Comparison of ENCODE assay signal across 8 cellular contexts in the genomic region with DNA sequence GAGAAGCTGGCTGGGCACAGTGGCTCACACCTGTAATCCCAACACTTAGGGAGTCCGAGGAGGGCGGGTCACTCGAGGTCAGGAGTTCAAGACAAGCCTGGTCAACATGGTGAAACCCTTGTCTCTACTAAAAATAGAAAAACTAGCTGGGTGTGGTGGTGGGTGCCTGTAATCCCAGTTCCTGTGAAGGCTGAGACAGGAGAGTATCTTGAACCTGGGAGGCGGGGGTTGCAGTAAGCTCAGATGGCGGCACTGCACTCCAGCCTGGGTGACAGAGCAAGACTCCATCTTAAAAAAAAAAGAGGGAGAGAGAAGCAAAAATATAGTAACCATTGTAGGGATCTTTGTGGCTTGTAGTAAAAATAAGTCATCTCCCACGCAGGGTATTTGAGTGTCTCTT.
DNase-seq lines count a peak whose midpoint lies in the region; ATAC-seq, FAIRE-seq and TF ChIP-seq lines count a peak whose summit lies in the region.
"Not testable (repeated sequence)": the region's sequence is repeated elsewhere in the genome, so short reads cannot be mapped to it uniquely, and the experiment has no call there.

No MANE protein-coding gene starts in this region.

- peak overlapping the region; percentile 62 for H3K4me3 Mint-ChIP-seq in activated CD4-positive, alpha-beta T cell treated with anti-CD3 and anti-CD28 coated beads, Interleukin-2, amount 10 ng/mL, durations not matched to agents 7 days and 5 days
- peak overlapping the region; percentile 30 for H3K4me3 Mint-ChIP-seq in activated naive CD8-positive, alpha-beta T cell treated with anti-CD3 and anti-CD28 coated beads for 36 hours
- peak overlapping the region in 7 of 10 donors; percentile 36 to 81 (median 57) for H3K4me3 Mint-ChIP-seq in naive thymus-derived CD4-positive, alpha-beta T cell

- H3K9ac ChIP-seq in endothelial cell of umbilical vein (replicated peaks; ENCODE audit: extremely low read depth, insufficient read depth, low read length): not testable (repeated sequence)

- intact Hi-C loops in endothelial cell of umbilical vein (cut with micrococcal nuclease): loop anchor here (2.0 to 5.0 kb wide), 3 partner anchors 99 to 242 kb away; a partner anchor contains a TSS
- intact Hi-C loops in naive thymus-derived CD4-positive, alpha-beta T cell (cut with micrococcal nuclease): loop anchor here (2.0 to 10.0 kb wide), 8 partner anchors 66 to 1046 kb away; a partner anchor contains a TSS
- intact Hi-C loops in upper lobe of right lung (cut with DNase I): not testable (repeated sequence)

- CTCF ChIA-PET in activated CD4-positive, alpha-beta T cell treated with anti-CD3 and anti-CD28 coated beads, Interleukin-2, amount 10 ng/mL, durations not matched to agents 7 days and 5 days (lab: Charles Lee): interaction anchor here (0.7 kb wide), 1 partner anchor 9 kb away, joined by 3 read pairs; no protein-coding TSS in a partner anchor
- CTCF ChIA-PET in endothelial cell of umbilical vein (lab: Charles Lee): interaction anchor here (0.8 to 3.1 kb wide), 3 partner anchors 9 to 162 kb away, joined by 4 to 28 read pairs (median 21); no protein-coding TSS in a partner anchor
- CTCF ChIA-PET in naive thymus-derived CD4-positive, alpha-beta T cell (lab: Charles Lee): not testable (repeated sequence)

- H4K20me1 ChIP-seq in endothelial cell of umbilical vein (replicated peaks; ENCODE audit: control insufficient read depth, extremely low read depth, insufficient read depth, low read length): not testable (repeated sequence)

- not testable (repeated sequence) for H3K79me2 ChIP-seq in endothelial cell of umbilical vein (ENCODE audit: control insufficient read depth, insufficient read depth, low read length)

- POLR2A ChIA-PET in activated CD4-positive, alpha-beta T cell treated with anti-CD3 and anti-CD28 coated beads, Interleukin-2, amount 10 ng/mL, durations not matched to agents 7 days and 5 days (lab: Charles Lee); endothelial cell of umbilical vein (lab: Charles Lee); naive thymus-derived CD4-positive, alpha-beta T cell (lab: Charles Lee): not testable (repeated sequence)

- H3K27me3 ChIP-seq in MG63; endothelial cell of umbilical vein (ENCODE audit: control insufficient read depth in 2 of 2, insufficient read depth in 2 of 2, low read length in 2 of 2); naive thymus-derived CD4-positive, alpha-beta T cell (ENCODE audit: control insufficient read depth in 2 of 2, insufficient read depth in 2 of 2, low read length in 2 of 2); upper lobe of right lung: not testable (repeated sequence)

- not testable (repeated sequence) for H3K9me3 ChIP-seq in MG63; endothelial cell of umbilical vein (replicated peaks; ENCODE audit: control insufficient read depth, insufficient read depth, low read length); naive thymus-derived CD4-positive, alpha-beta T cell (ENCODE audit: control insufficient read depth in 2 of 3, low read length in 3 of 3); upper lobe of right lung

- DNase-seq in Daoy (ENCODE audit: low read depth): peak; percentile 33
- not testable (repeated sequence) for DNase-seq in MG63; activated CD4-positive, alpha-beta T cell treated with anti-CD3 and anti-CD28 coated beads, Interleukin-2, amount 10 ng/mL, durations not matched to agents 7 days and 5 days; activated naive CD8-positive, alpha-beta T cell treated with anti-CD3 and anti-CD28 coated beads for 36 hours; endothelial cell of umbilical vein (ENCODE audit: low read depth, low spot score); naive thymus-derived CD4-positive, alpha-beta T cell; upper lobe of right lung
- peak; percentile 24 for DNase-seq in RPMI7951 (ENCODE audit: low read depth)

- not testable (repeated sequence) for H3K27ac ChIP-seq in endothelial cell of umbilical vein (ENCODE audit: insufficient read depth, low read depth, low read length); naive thymus-derived CD4-positive, alpha-beta T cell (ENCODE audit: low read depth, low read length); upper lobe of right lung

- TF ChIP-seq CTCF in endothelial cell of umbilical vein (IDR thresholded peaks at IDR 0.05; ENCODE audit: extremely low read depth in 1 of 2, insufficient read depth in 1 of 2, low read depth in 1 of 2, low read length in 2 of 2); upper lobe of right lung (IDR thresholded peaks at IDR 0.05): not testable (repeated sequence)

- ATAC-seq in naive thymus-derived CD4-positive, alpha-beta T cell: not testable (repeated sequence)
- peak; percentile 24 for ATAC-seq in upper lobe of right lung

- not testable (repeated sequence) for TF ChIP-seq POLR2A in endothelial cell of umbilical vein (IDR thresholded peaks at IDR 0.05; ENCODE audit: low read depth, low read length)

- H3K4me2 ChIP-seq in endothelial cell of umbilical vein (ENCODE audit: insufficient read depth, low read length): peak overlapping the region; percentile 39

- H2AFZ ChIP-seq in endothelial cell of umbilical vein (ENCODE audit: low read depth, low read length): peak overlapping the region; percentile 45

- H3K4me3 ChIP-seq in MG63 (peak overlapping the region; percentile 2; the same call in 1 of the 2 replicates), upper lobe of right lung (peak overlapping the region; percentile 11)
- H3K4me3 ChIP-seq in endothelial cell of umbilical vein (replicated peaks in 1 of 3; ENCODE audit: insufficient read depth in 1 of 3, low read depth in 1 of 3, low read length in 3 of 3); naive thymus-derived CD4-positive, alpha-beta T cell (ENCODE audit: low read length): not testable (repeated sequence)

- peaks cover 27% of the 10 kb centered on the region for H3K4me1 Mint-ChIP-seq in activated CD4-positive, alpha-beta T cell treated with anti-CD3 and anti-CD28 coated beads, Interleukin-2, amount 10 ng/mL, durations not matched to agents 7 days and 5 days
- peaks cover 16% of the 10 kb centered on the region for H3K4me1 Mint-ChIP-seq in activated naive CD8-positive, alpha-beta T cell treated with anti-CD3 and anti-CD28 coated beads for 36 hours
- H3K4me1 Mint-ChIP-seq in naive thymus-derived CD4-positive, alpha-beta T cell: peaks cover 1 to 36% (median 11%) of the 10 kb centered on the region in 7 donors

- H3K36me3 Mint-ChIP-seq in activated CD4-positive, alpha-beta T cell treated with anti-CD3 and anti-CD28 coated beads, Interleukin-2, amount 10 ng/mL, durations not matched to agents 7 days and 5 days (ENCODE audit: low read depth); activated naive CD8-positive, alpha-beta T cell treated with anti-CD3 and anti-CD28 coated beads for 36 hours; naive thymus-derived CD4-positive, alpha-beta T cell: not testable (repeated sequence)

- H3K9me1 ChIP-seq in endothelial cell of umbilical vein (replicated peaks; ENCODE audit: control insufficient read depth, extremely low read depth, insufficient read depth, low read length): not testable (repeated sequence)

- H3K36me3 ChIP-seq in MG63; endothelial cell of umbilical vein (ENCODE audit: control insufficient read depth in 2 of 2, extremely low read depth in 1 of 2, insufficient read depth in 2 of 2, low read length in 2 of 2); naive thymus-derived CD4-positive, alpha-beta T cell (ENCODE audit: control insufficient read depth in 2 of 3, insufficient read depth in 3 of 3, low read length in 3 of 3); upper lobe of right lung: not testable (repeated sequence)

- BruUV-seq in endothelial cell of umbilical vein (replicated peaks; lab: Mats Ljungman, UMichigan): not testable (repeated sequence)

- not testable (repeated sequence) for H3K9me3 Mint-ChIP-seq in activated CD4-positive, alpha-beta T cell treated with anti-CD3 and anti-CD28 coated beads, Interleukin-2, amount 10 ng/mL, durations not matched to agents 7 days and 5 days; activated naive CD8-positive, alpha-beta T cell treated with anti-CD3 and anti-CD28 coated beads for 36 hours; naive thymus-derived CD4-positive, alpha-beta T cell

- H3K27me3 Mint-ChIP-seq in activated CD4-positive, alpha-beta T cell treated with anti-CD3 and anti-CD28 coated beads, Interleukin-2, amount 10 ng/mL, durations not matched to agents 7 days and 5 days; activated naive CD8-positive, alpha-beta T cell treated with anti-CD3 and anti-CD28 coated beads for 36 hours; naive thymus-derived CD4-positive, alpha-beta T cell: not testable (repeated sequence)

- not testable (repeated sequence) for FAIRE-seq in endothelial cell of umbilical vein (lab: Jason Lieb, UNC)

- not testable (repeated sequence) for H3K4me1 ChIP-seq in endothelial cell of umbilical vein (ENCODE audit: control insufficient read depth, extremely low read depth, insufficient read depth, low read length); naive thymus-derived CD4-positive, alpha-beta T cell (ENCODE audit: control insufficient read depth in 2 of 2, insufficient read depth in 2 of 2, low read length in 2 of 2); upper lobe of right lung

- dilution Hi-C loops in endothelial cell of umbilical vein (cut with MboI; ENCODE audit: extremely low pct_ligation_motif_present, low sequenced_read_pairs): not testable (repeated sequence)

- H3K27ac Mint-ChIP-seq in activated CD4-positive, alpha-beta T cell treated with anti-CD3 and anti-CD28 coated beads, Interleukin-2, amount 10 ng/mL, durations not matched to agents 7 days and 5 days: peak overlapping the region; percentile 91
- peak overlapping the region; percentile 26 for H3K27ac Mint-ChIP-seq in activated naive CD8-positive, alpha-beta T cell treated with anti-CD3 and anti-CD28 coated beads for 36 hours
- peak overlapping the region in 6 of 9 donors; percentile 42 to 90 (median 62) for H3K27ac Mint-ChIP-seq in naive thymus-derived CD4-positive, alpha-beta T cell

Comparison
In these comparisons a context has a peak if more than half of its experiments do, and no peak if none do; other contexts are left out.
1. H3K27ac Mint-ChIP-seq: peak in every context shown above with its lines; median percentile 91 in activated CD4-positive, alpha-beta T cell treated with anti-CD3 and anti-CD28 coated beads, Interleukin-2, amount 10 ng/mL, durations not matched to agents 7 days and 5 days; 62 in naive thymus-derived CD4-positive, alpha-beta T cell; 26 in activated naive CD8-positive, alpha-beta T cell treated with anti-CD3 and anti-CD28 coated beads for 36 hours.